In the genomic region with DNA sequence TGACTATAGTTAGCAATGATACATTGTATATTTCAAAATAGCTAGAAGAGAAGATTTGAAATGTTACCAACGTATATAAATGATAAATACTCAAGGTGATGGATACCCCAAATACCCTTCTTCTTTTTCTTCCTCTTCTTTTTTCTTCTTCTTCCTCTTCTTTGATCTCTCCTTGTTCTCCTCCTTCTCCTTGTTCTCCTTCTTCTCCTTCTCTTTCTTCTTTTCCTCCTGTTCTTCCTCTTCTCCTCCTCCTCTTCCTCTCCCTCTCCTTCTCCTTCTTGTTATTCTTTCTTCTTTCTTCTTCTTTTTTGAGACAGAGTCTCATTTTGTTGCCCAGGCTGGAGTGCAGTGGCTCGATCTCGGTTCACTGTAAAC, we compare ENCODE assay signal across 7 cellular contexts. TPM values are rescaled to one million over a fixed set of nuclear protein-coding genes. Genes with fewer than 3 reads are reported as not detected.
DNase-seq lines count a peak whose midpoint lies in the region; ATAC-seq and TF ChIP-seq lines count a peak whose summit lies in the region.

No MANE protein-coding gene starts in this region.

- no peak for ATAC-seq in activated naive CD8-positive, alpha-beta T cell treated with anti-CD3 and anti-CD28 coated beads, Interleukin-2, amount 10 ng/mL, durations not matched to agents 7 days and 5 days (ENCODE audit: low read depth)
- no peak for ATAC-seq in left lung
- no peak for ATAC-seq in stimulated activated naive B cell treated with anti-CD40 and anti-IgM and Interleukin-4, amounts not matched to agents 10 μg/mL and 1 μg/mL and 100 μg/mL, for 72 hours (replicated peaks)
- no peak for ATAC-seq in HG02973 (IDR thresholded peaks at IDR 0.05; ENCODE audit: unreplicated experiment)

- no peak for DNase-seq in activated naive CD8-positive, alpha-beta T cell treated with anti-CD3 and anti-CD28 coated beads, Interleukin-2, amount 10 ng/mL, durations not matched to agents 7 days and 5 days
- no peak for DNase-seq in left lung
- DNase-seq in stimulated activated naive B cell treated with anti-CD40 and anti-IgM and Interleukin-4, amounts not matched to agents 10 μg/mL and 1 μg/mL and 100 μg/mL, for 72 hours, result no peak
- DNase-seq in NCI-H2196 (lab: John Stamatoyannopoulos, UW; ENCODE audit: unreplicated experiment), result no peak
- DNase-seq in NK-92 (lab: John Stamatoyannopoulos, UW; ENCODE audit: unreplicated experiment), result no peak

- H3K27me3 ChIP-seq in HUES48 (ENCODE audit: control insufficient read depth, insufficient read depth, low read length) (peaks cover 46% of the 10 kb centered on the region), left lung (no peaks in the 10 kb centered on the region)

- TF ChIP-seq CTCF in left lung (IDR thresholded peaks at IDR 0.05), result no peak

- H3K9me3 Mint-ChIP-seq in activated naive CD8-positive, alpha-beta T cell treated with anti-CD3 and anti-CD28 coated beads, Interleukin-2, amount 10 ng/mL, durations not matched to agents 7 days and 5 days, result peaks cover 11% of the 10 kb centered on the region
- H3K9me3 Mint-ChIP-seq in stimulated activated naive B cell treated with anti-CD40 and anti-IgM and Interleukin-4, amounts not matched to agents 10 μg/mL and 1 μg/mL and 100 μg/mL, for 72 hours, result peaks cover 4 to 6% of the 10 kb centered on the region in 2 donors

- H3K27ac Mint-ChIP-seq in activated naive CD8-positive, alpha-beta T cell treated with anti-CD3 and anti-CD28 coated beads, Interleukin-2, amount 10 ng/mL, durations not matched to agents 7 days and 5 days, result peak overlapping the region; percentile 95
- peak overlapping the region; percentile 83 for H3K27ac Mint-ChIP-seq in stimulated activated naive B cell treated with anti-CD40 and anti-IgM and Interleukin-4, amounts not matched to agents 10 μg/mL and 1 μg/mL and 100 μg/mL, for 72 hours

- H3K4me1 Mint-ChIP-seq in activated naive CD8-positive, alpha-beta T cell treated with anti-CD3 and anti-CD28 coated beads, Interleukin-2, amount 10 ng/mL, durations not matched to agents 7 days and 5 days, result peaks cover 13% of the 10 kb centered on the region
- peaks cover 8 to 16% of the 10 kb centered on the region in 2 donors for H3K4me1 Mint-ChIP-seq in stimulated activated naive B cell treated with anti-CD40 and anti-IgM and Interleukin-4, amounts not matched to agents 10 μg/mL and 1 μg/mL and 100 μg/mL, for 72 hours

- H3K36me3 ChIP-seq in HUES48 (ENCODE audit: control insufficient read depth, insufficient read depth, low read length), result no peaks in the 10 kb centered on the region
- no peaks in the 10 kb centered on the region for H3K36me3 ChIP-seq in left lung

- H3K27me3 Mint-ChIP-seq in activated naive CD8-positive, alpha-beta T cell treated with anti-CD3 and anti-CD28 coated beads, Interleukin-2, amount 10 ng/mL, durations not matched to agents 7 days and 5 days, result no peaks in the 10 kb centered on the region
- H3K27me3 Mint-ChIP-seq in stimulated activated naive B cell treated with anti-CD40 and anti-IgM and Interleukin-4, amounts not matched to agents 10 μg/mL and 1 μg/mL and 100 μg/mL, for 72 hours, result peaks cover 8 to 15% of the 10 kb centered on the region in 2 donors

- no peak overlapping the region for H3K9ac ChIP-seq in HUES48 (ENCODE audit: low read depth, low read length)

- intact Hi-C loops in left lung (cut with DNase I), result no loop called here

- H3K4me3 ChIP-seq in HUES48 (ENCODE audit: low read depth, low read length) (peak overlapping the region; percentile 81; the same call in 1 of the 2 replicates), left lung (peak overlapping the region; percentile 52 to 70)

- peaks cover 7% of the 10 kb centered on the region for H3K36me3 Mint-ChIP-seq in activated naive CD8-positive, alpha-beta T cell treated with anti-CD3 and anti-CD28 coated beads, Interleukin-2, amount 10 ng/mL, durations not matched to agents 7 days and 5 days
- H3K36me3 Mint-ChIP-seq in stimulated activated naive B cell treated with anti-CD40 and anti-IgM and Interleukin-4, amounts not matched to agents 10 μg/mL and 1 μg/mL and 100 μg/mL, for 72 hours, result peaks cover 0 to 3% of the 10 kb centered on the region in 2 donors

- H3K9me3 ChIP-seq in HUES48 (ENCODE audit: control insufficient read depth, insufficient read depth, low read length) (no peaks in the 10 kb centered on the region), left lung (peaks cover 0 to 5% of the 10 kb centered on the region in 2 donors)

- H3K4me3 Mint-ChIP-seq in activated naive CD8-positive, alpha-beta T cell treated with anti-CD3 and anti-CD28 coated beads, Interleukin-2, amount 10 ng/mL, durations not matched to agents 7 days and 5 days, result peak overlapping the region; percentile 86
- H3K4me3 Mint-ChIP-seq in stimulated activated naive B cell treated with anti-CD40 and anti-IgM and Interleukin-4, amounts not matched to agents 10 μg/mL and 1 μg/mL and 100 μg/mL, for 72 hours, result peak overlapping the region; percentile 96 to 98

- H3K27ac ChIP-seq in HUES48 (ENCODE audit: low read depth, low read length) (no peak overlapping the region), left lung (peak overlapping the region in 1 of 2 donors; percentile 62)

- POLR2A ChIA-PET in activated naive CD8-positive, alpha-beta T cell treated with anti-CD3 and anti-CD28 coated beads, Interleukin-2, amount 10 ng/mL, durations not matched to agents 7 days and 5 days (lab: Charles Lee), result interaction anchor here (0.9 to 1.3 kb wide), 3 partner anchors 56 to 234 kb away, joined by 3 to 4 read pairs (median 3); no protein-coding TSS in a partner anchor

- 0 out of 2 replicates have a peak, but pooled peaks cover 2% of the 10 kb centered on the region for H3K4me1 ChIP-seq in HUES48 (ENCODE audit: control insufficient read depth, insufficient read depth, low read length)
- H3K4me1 ChIP-seq in left lung, result peaks cover 5 to 17% of the 10 kb centered on the region in 2 donors

RNA-seq across cellular contexts. Expression of a gene that starts 0.6 kb away (rescaled TPM):
- total RNA-seq in activated naive CD8-positive, alpha-beta T cell treated with anti-CD3 and anti-CD28 coated beads, Interleukin-2, amount 10 ng/mL, durations not matched to agents 7 days and 5 days, result 10 to 100 TPM; 13.7 to 17.8 TPM
- 1 to 10 TPM; 5.8 to 7.5 TPM for total RNA-seq in left lung
